ENCODE assay signal across 11 cellular contexts in the genomic region with DNA sequence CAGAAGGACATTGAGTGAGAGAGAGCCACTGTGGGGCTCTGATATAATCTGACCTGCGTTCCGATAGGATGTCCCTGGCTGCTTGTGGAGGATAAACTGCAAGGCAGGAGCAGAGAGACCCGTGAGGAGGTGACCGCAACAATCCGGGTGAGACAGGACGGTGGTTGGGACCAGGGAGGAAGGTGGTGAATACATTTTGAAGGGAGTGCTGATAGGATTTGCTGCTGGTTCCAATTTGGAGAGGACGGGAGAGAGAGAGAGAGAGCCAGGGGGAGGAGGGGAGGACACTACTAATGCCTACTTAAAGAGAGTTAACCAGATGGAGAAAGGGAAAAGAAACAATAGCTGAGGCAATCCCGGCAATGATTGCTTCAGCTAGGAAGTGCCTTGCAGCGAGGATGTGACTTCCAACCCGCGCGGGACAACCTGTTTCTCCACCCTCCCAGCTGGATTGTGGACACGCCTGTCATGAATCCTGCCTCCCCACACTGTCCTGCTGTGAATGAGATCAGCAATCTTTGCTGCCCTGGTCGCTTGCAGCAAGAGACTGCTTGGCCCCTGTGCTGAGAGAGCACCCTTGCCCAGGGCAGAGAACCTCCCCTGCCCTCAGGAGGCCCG.
A peak's percentile ranks its signal among the peaks of the same experiment; 100 is the strongest.
DNase-seq lines count a peak whose midpoint lies in the region; ATAC-seq and TF ChIP-seq lines count a peak whose summit lies in the region.
"Had no signal": no experiment of that assay in that cellular context is flagged by ENCODE, and none has a peak within 500 bp of the region (broad histone marks: within the 10 kb centered on the region; RNA-seq: fewer than 3 reads in every experiment).

No MANE protein-coding gene starts in this region.

- no peak overlapping the region for H3K27ac Mint-ChIP-seq in T-helper 17 cell
- H3K27ac Mint-ChIP-seq: T-helper 2 cell treated with Interferon-gamma antibody and Interleukin-4, amounts not matched to agents 5 μg/mL and 100 μg/mL, for 36 hours had no signal

- no peak for ATAC-seq in T-helper 17 cell
- no peak for ATAC-seq in HG03457 (IDR thresholded peaks at IDR 0.05; ENCODE audit: unreplicated experiment)

- peak overlapping the region; percentile 72 for H3K27ac ChIP-seq in HUES48 (ENCODE audit: low read depth, low read length)
- H3K27ac ChIP-seq in tibial nerve = no peak overlapping the region
- H3K27ac ChIP-seq: ascending aorta had no signal

- H3K4me3 Mint-ChIP-seq in T-helper 17 cell = no peak overlapping the region
- H3K4me3 Mint-ChIP-seq: T-helper 2 cell treated with Interferon-gamma antibody and Interleukin-4, amounts not matched to agents 5 μg/mL and 100 μg/mL, for 36 hours had no signal

- H3K4me1 ChIP-seq in HUES48 (ENCODE audit: control insufficient read depth, insufficient read depth, low read length) = peaks cover 25% of the 10 kb centered on the region
- H3K4me1 ChIP-seq in tibial nerve = peaks cover 0 to 5% (median 0%) of the 10 kb centered on the region in 4 donors
- H3K4me1 ChIP-seq: ascending aorta had no signal

- TF ChIP-seq EP300 in tibial nerve (IDR thresholded peaks at IDR 0.05) = no peak

- H3K36me3 Mint-ChIP-seq in T-helper 17 cell (ENCODE audit: low read depth) = peaks cover 3% of the 10 kb centered on the region

- H3K36me3 ChIP-seq in HUES48 (ENCODE audit: control insufficient read depth, insufficient read depth, low read length) (no peaks in the 10 kb centered on the region), tibial nerve (no peaks in the 10 kb centered on the region)
- H3K36me3 ChIP-seq: ascending aorta had no signal

- peak overlapping the region; percentile 23; the same call in 1 of the 2 replicates for H3K4me3 ChIP-seq in HUES48 (ENCODE audit: low read depth, low read length)
- no peak overlapping the region for H3K4me3 ChIP-seq in tibial nerve
- H3K4me3 ChIP-seq: ascending aorta had no signal

- 0 out of 2 replicates have a peak overlapping the region, but pooled peaks have one; percentile 28 for H3K9ac ChIP-seq in HUES48 (ENCODE audit: low read depth, low read length)

- no peak for TF ChIP-seq POLR2A in tibial nerve (IDR thresholded peaks at IDR 0.05)

- H3K27me3 Mint-ChIP-seq in T-helper 17 cell = peaks cover 61% of the 10 kb centered on the region

- TF ChIP-seq CTCF in tibial nerve (IDR thresholded peaks at IDR 0.05) = no peak

- H3K27me3 ChIP-seq in HUES48 (ENCODE audit: control insufficient read depth, insufficient read depth, low read length) (peaks cover 9% of the 10 kb centered on the region; the same call in 1 of the 2 replicates), tibial nerve (peaks cover 0 to 27% of the 10 kb centered on the region in 2 donors)
- H3K27me3 ChIP-seq: ascending aorta had no signal

- WGBS in tibial nerve, 2 donors = 23 to 36% methylated on average over 15 of the region's 15 CpGs

- H3K4me1 Mint-ChIP-seq in T-helper 17 cell = peaks cover 11% of the 10 kb centered on the region

- H3K9me3 ChIP-seq in HUES48 (ENCODE audit: control insufficient read depth, insufficient read depth, low read length) (peaks cover 9% of the 10 kb centered on the region), T-helper 17 cell (ENCODE audit: control insufficient read depth, low read length, poor library complexity, severe bottlenecking) (no peaks in the 10 kb centered on the region), tibial nerve (peaks cover 0 to 12% (median 0%) of the 10 kb centered on the region in 4 donors)
- H3K9me3 ChIP-seq: ascending aorta had no signal

- DNase-seq in AG08396 (ENCODE audit: low spot score) (peak; percentile 29), amniotic epithelial cell (ENCODE audit: low read depth) (peak; percentile 10), iris pigment epithelial cell (ENCODE audit: low read depth) (peak; percentile 27), T-helper 17 cell (no peak), tibial nerve (ENCODE audit: low spot score in 2 of 2) (no peak)
- DNase-seq in stimulated activated CD4-positive, alpha-beta T cell treated with anti-CD3 and anti-CD28 coated beads, Interleukin-1b, Interleukin-23, amount 100 ng/mL, for 48 hours = no peak
- DNase-seq: GDM1 had no signal

Comparison
In these comparisons a context has a peak if more than half of its experiments do, and no peak if none do; other contexts are left out.
1. DNase-seq: peak in AG08396 (single experiment), amniotic epithelial cell (single experiment) and iris pigment epithelial cell (single experiment); none in stimulated activated CD4-positive, alpha-beta T cell treated with anti-CD3 and anti-CD28 coated beads, Interleukin-1b, Interleukin-23, amount 100 ng/mL, for 48 hours (single experiment), T-helper 17 cell (0 of 3) and tibial nerve (0 of 2).